33 cellular contexts compared by ENCODE assay signal in the genomic region with DNA sequence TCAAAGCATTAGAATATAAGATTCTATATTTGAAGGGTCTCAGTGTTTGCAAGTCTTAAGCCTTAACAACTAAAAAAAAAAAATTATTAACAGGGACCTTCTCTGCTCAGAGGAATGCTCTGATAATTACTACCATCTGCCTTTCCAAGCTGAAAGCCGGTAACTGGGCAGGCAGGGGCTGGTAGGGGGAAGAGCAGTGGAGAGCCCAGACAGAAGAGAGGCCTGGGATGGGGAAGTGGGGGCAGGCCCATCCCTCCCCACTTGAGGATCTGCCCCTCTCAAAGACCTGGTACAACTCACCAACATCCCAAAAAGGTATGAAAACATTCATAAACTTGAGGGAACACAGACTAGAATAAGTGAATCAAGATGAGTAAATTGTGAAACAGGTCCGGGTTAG.
"Had no signal": no experiment of that assay in that cellular context is flagged by ENCODE, and none has a peak within 500 bp of the region (broad histone marks: within the 10 kb centered on the region; RNA-seq: fewer than 3 reads in every experiment).

No MANE protein-coding gene starts in this region.

- ATAC-seq: activated CD8-positive, alpha-beta memory T cell treated with anti-CD3 and anti-CD28 coated beads, Interleukin-2, amount 10 ng/mL, durations not matched to agents 7 days and 5 days; activated naive CD8-positive, alpha-beta T cell treated with anti-CD3 and anti-CD28 coated beads, Interleukin-2, amount 50 U/mL, for 24 hours; Panc1 had no signal

- H3K27ac ChIP-seq: ascending aorta, cardiac muscle cell, SJCRH30, VCaP had no signal

- H3K27me3 Mint-ChIP-seq: activated B cell treated with CpG ODN at 0.5 μM for 24 hours; activated CD8-positive, alpha-beta memory T cell treated with anti-CD3 and anti-CD28 coated beads, Interleukin-2, amount 10 ng/mL, durations not matched to agents 7 days and 5 days; activated naive CD4-positive, alpha-beta T cell treated with anti-CD3 and anti-CD28 coated beads, Interleukin-2, amount 10 ng/mL, durations not matched to agents 7 days and 5 days; activated naive CD8-positive, alpha-beta T cell treated with anti-CD3 and anti-CD28 coated beads, Interleukin-2, amount 50 U/mL, for 24 hours had no signal

- H3K4me1 ChIP-seq: ascending aorta, SJCRH30 had no signal

- H3K9me3 ChIP-seq: ascending aorta, MG63, SJCRH30 had no signal

- H3K36me3 ChIP-seq: ascending aorta, cardiac muscle cell, MG63, SJCRH30 had no signal

- H3K9me3 Mint-ChIP-seq: activated B cell treated with CpG ODN at 0.5 μM for 24 hours; activated CD4-positive, alpha-beta memory T cell treated with anti-CD3 and anti-CD28 coated beads, Interleukin-2, amount 10 ng/mL, durations not matched to agents 7 days and 5 days; activated naive CD4-positive, alpha-beta T cell treated with anti-CD3 and anti-CD28 coated beads, Interleukin-2, amount 10 ng/mL, durations not matched to agents 7 days and 5 days; activated naive CD8-positive, alpha-beta T cell treated with anti-CD3 and anti-CD28 coated beads, Interleukin-2, amount 50 U/mL, for 24 hours; central memory CD8-positive, alpha-beta T cell had no signal

- H3K27me3 ChIP-seq: ascending aorta, cardiac muscle cell, MG63 had no signal

- H3K4me3 ChIP-seq: ascending aorta, cardiac muscle cell, MG63, SJCRH30 had no signal

- H3K4me3 Mint-ChIP-seq: activated B cell treated with CpG ODN at 0.5 μM for 24 hours; activated CD4-positive, alpha-beta memory T cell treated with anti-CD3 and anti-CD28 coated beads, Interleukin-2, amount 10 ng/mL, durations not matched to agents 7 days and 5 days; activated CD8-positive, alpha-beta memory T cell treated with anti-CD3 and anti-CD28 coated beads, Interleukin-2, amount 10 ng/mL, durations not matched to agents 7 days and 5 days; activated naive CD4-positive, alpha-beta T cell treated with anti-CD3 and anti-CD28 coated beads, Interleukin-2, amount 10 ng/mL, durations not matched to agents 7 days and 5 days; activated naive CD8-positive, alpha-beta T cell; activated naive CD8-positive, alpha-beta T cell treated with anti-CD3 and anti-CD28 coated beads, Interleukin-2, amount 50 U/mL, for 24 hours; central memory CD8-positive, alpha-beta T cell had no signal

- H3K36me3 Mint-ChIP-seq: activated CD8-positive, alpha-beta memory T cell treated with anti-CD3 and anti-CD28 coated beads, Interleukin-2, amount 10 ng/mL, durations not matched to agents 7 days and 5 days; activated naive CD4-positive, alpha-beta T cell treated with anti-CD3 and anti-CD28 coated beads, Interleukin-2, amount 10 ng/mL, durations not matched to agents 7 days and 5 days; activated naive CD8-positive, alpha-beta T cell had no signal

- H3K27ac Mint-ChIP-seq: activated B cell treated with CpG ODN at 0.5 μM for 24 hours; activated CD4-positive, alpha-beta memory T cell treated with anti-CD3 and anti-CD28 coated beads, Interleukin-2, amount 10 ng/mL, durations not matched to agents 7 days and 5 days; activated CD8-positive, alpha-beta memory T cell treated with anti-CD3 and anti-CD28 coated beads, Interleukin-2, amount 10 ng/mL, durations not matched to agents 7 days and 5 days; activated naive CD4-positive, alpha-beta T cell treated with anti-CD3 and anti-CD28 coated beads, Interleukin-2, amount 10 ng/mL, durations not matched to agents 7 days and 5 days; activated naive CD8-positive, alpha-beta T cell; activated naive CD8-positive, alpha-beta T cell treated with anti-CD3 and anti-CD28 coated beads, Interleukin-2, amount 50 U/mL, for 24 hours had no signal

- H3K4me1 Mint-ChIP-seq: activated B cell treated with CpG ODN at 0.5 μM for 24 hours; activated CD4-positive, alpha-beta memory T cell treated with anti-CD3 and anti-CD28 coated beads, Interleukin-2, amount 10 ng/mL, durations not matched to agents 7 days and 5 days; activated CD8-positive, alpha-beta memory T cell treated with anti-CD3 and anti-CD28 coated beads, Interleukin-2, amount 10 ng/mL, durations not matched to agents 7 days and 5 days; activated naive CD4-positive, alpha-beta T cell treated with anti-CD3 and anti-CD28 coated beads, Interleukin-2, amount 10 ng/mL, durations not matched to agents 7 days and 5 days; activated naive CD8-positive, alpha-beta T cell treated with anti-CD3 and anti-CD28 coated beads, Interleukin-2, amount 50 U/mL, for 24 hours; central memory CD8-positive, alpha-beta T cell had no signal

- DNase-seq: activated B cell treated with CpG ODN at 0.5 μM for 24 hours; activated CD4-positive, alpha-beta memory T cell treated with anti-CD3 and anti-CD28 coated beads, Interleukin-2, amount 10 ng/mL, durations not matched to agents 7 days and 5 days; activated CD4-positive, alpha-beta T cell treated with anti-CD3 and anti-CD28 coated beads for 4 hours; activated CD4-positive, CD25-positive, alpha-beta regulatory T cell treated with anti-CD3 and anti-CD28 coated beads, Interleukin-2, amount 50 U/mL, for 72 hours; activated CD8-positive, alpha-beta memory T cell treated with anti-CD3 and anti-CD28 coated beads for 24 hours; activated CD8-positive, alpha-beta memory T cell treated with anti-CD3 and anti-CD28 coated beads, Interleukin-2, amount 10 ng/mL, durations not matched to agents 7 days and 5 days; activated CD8-positive, alpha-beta memory T cell treated with anti-CD3 and anti-CD28 coated beads, Interleukin-2, amount 50 U/mL, for 48 hours; activated effector memory CD4-positive, alpha-beta T cell treated with Interleukin-2 at 50 U/mL for 16 hours; activated naive CD4-positive, alpha-beta T cell treated with anti-CD3 and anti-CD28 coated beads, Interleukin-2, amount 10 ng/mL, durations not matched to agents 7 days and 5 days; activated naive CD8-positive, alpha-beta T cell treated with anti-CD3 and anti-CD28 coated beads, Interleukin-2, amount 50 U/mL, for 24 hours; activated T-cell treated with anti-CD3 and anti-CD28 coated beads, Interleukin-2, amount 50 U/mL, for 48 hours; amygdala; Karpas-422; KBM-7; MG63; NCI-H1048; NCI-H1436 treated with DMSO at 0.1 percent for 48 hours; NCI-H1694 treated with DMSO at 0.1 percent for 48 hours; NCI-H2029; NCI-H345; NCI-H524 treated with DMSO at 0.1 percent for 48 hours; SHP77; SJCRH30; SW 1271; T-helper 1 cell; T-helper 2 cell; T-helper 9 cell had no signal
